ENCODE assay signal across 12 cellular contexts in the genomic region with DNA sequence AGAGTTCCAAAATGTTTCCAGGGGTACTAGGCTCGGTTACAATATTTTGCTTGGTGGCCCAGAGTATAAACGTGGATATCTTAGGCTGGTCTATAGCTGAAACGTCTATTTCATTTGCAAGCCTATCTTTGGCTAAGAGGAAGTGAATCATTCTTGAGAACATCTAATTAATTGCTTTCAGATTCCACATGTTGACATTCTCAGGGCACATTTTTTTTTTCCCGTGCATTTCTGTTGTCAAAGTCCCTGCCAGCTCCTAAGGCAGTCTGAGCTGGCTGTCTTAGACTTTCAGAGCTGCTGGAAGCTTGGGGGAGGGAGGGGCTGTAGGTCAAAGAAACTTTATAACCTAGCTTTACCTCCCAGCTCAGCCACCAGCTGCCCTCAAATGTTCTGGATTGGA. TPM values are rescaled to one million over a fixed set of nuclear protein-coding genes. Genes with fewer than 3 reads are reported as not detected.
A peak's percentile ranks its signal among the peaks of the same experiment; 100 is the strongest.
DNase-seq lines count a peak whose midpoint lies in the region; ATAC-seq and TF ChIP-seq lines count a peak whose summit lies in the region.
"Had no signal": no experiment of that assay in that cellular context is flagged by ENCODE, and none has a peak within 500 bp of the region (broad histone marks: within the 10 kb centered on the region; RNA-seq: fewer than 3 reads in every experiment).

No MANE protein-coding gene starts in this region.

- TF ChIP-seq POLR2A in IMR-90 (IDR thresholded peaks at IDR 0.05; ENCODE audit: low read depth, low read length), result no peak

- H3K27me3 ChIP-seq in IMR-90 (ENCODE audit: control insufficient read depth, insufficient read depth, low read length) (peaks cover 7% of the 10 kb centered on the region; the same call in 1 of the 2 replicates), kidney epithelial cell (ENCODE audit: control insufficient read depth, insufficient read depth, low read length) (peaks cover under 1% of the 10 kb centered on the region)

- H3K9me1 ChIP-seq in IMR-90 (ENCODE audit: insufficient read depth, low read length), result no peaks in the 10 kb centered on the region; the same call in 1 of the 2 replicates

- CTCF ChIA-PET in IMR-90 (lab: Yijun Ruan, JAX), result interaction anchor here (0.7 to 4.0 kb wide), 6 partner anchors 9 to 200 kb away, joined by 5 to 62 read pairs (median 10); no protein-coding TSS in a partner anchor

- no peaks in the 10 kb centered on the region for H3K36me3 ChIP-seq in IMR-90 (ENCODE audit: control insufficient read depth, insufficient read depth, low read length)
- no peaks in the 10 kb centered on the region for H3K36me3 ChIP-seq in kidney epithelial cell (ENCODE audit: control insufficient read depth, insufficient read depth, low read length)
- H3K36me3 ChIP-seq: esophagus squamous epithelium, HAP-1 had no signal

- no peak overlapping the region for H3K27ac ChIP-seq in IMR-90 (ENCODE audit: insufficient read depth, low read length)
- H3K27ac ChIP-seq: esophagus squamous epithelium had no signal

- WGBS in IMR-90 (ENCODE audit: extremely low coverage in 2 of 2, insufficient read length in 1 of 2), 2 experiments, result 0% methylated on average over 1 of the region's 4 CpGs; no CpG with 5 or more reads in 1 of the 2 experiments

- in situ Hi-C loops in Caki2 (cut with HindIII; ENCODE audit: low pct_unique_long_range_greater_than_20kb, low sequenced_read_pairs) (no loop called here), IMR-90 (cut with MboI; ENCODE audit: low sequenced_read_pairs) (no loop called here)

- peak overlapping the region; percentile 92 for H3K27ac Mint-ChIP-seq in activated naive CD8-positive, alpha-beta T cell

- H3K9me3 Mint-ChIP-seq in activated naive CD8-positive, alpha-beta T cell (ENCODE audit: low read depth), result no peaks in the 10 kb centered on the region

- DNase-seq in Caki2 (ENCODE audit: low read depth), result peak; percentile 52
- DNase-seq in IMR-90, result peak; percentile 68
- peak; percentile 26 for DNase-seq in kidney epithelial cell (ENCODE audit: low read depth)
- DNase-seq in stimulated activated CD4-positive, alpha-beta T cell treated with anti-CD3 and anti-CD28 coated beads, Interleukin-2, amount 100 ng/mL, for 48 hours, result no peak
- DNase-seq in cerebellar nuclear complex (lab: John Stamatoyannopoulos, UW), result no peak
- DNase-seq in NCI-H187 (lab: John Stamatoyannopoulos, UW), result no peak
- DNase-seq: esophagus squamous epithelium, nucleus accumbens, Right ventricle myocardium superior had no signal

- no peak overlapping the region for H3K56ac ChIP-seq in IMR-90 (ENCODE audit: extremely low read depth, insufficient read depth, low read length)

- 0 out of 3 replicates have a peak overlapping the region, but pooled peaks have one; percentile 29 for H2BK15ac ChIP-seq in IMR-90 (ENCODE audit: low read depth, low read length)

- TF ChIP-seq RAD21 in IMR-90 (IDR thresholded peaks at IDR 0.05; ENCODE audit: low read length), result no peak

- peak overlapping the region; percentile 45 for H3K4me3 Mint-ChIP-seq in activated naive CD8-positive, alpha-beta T cell

- H3K14ac ChIP-seq in IMR-90 (replicated peaks; ENCODE audit: low read depth, low read length), result peak overlapping the region; percentile 59; the same call in 1 of the 2 replicates

- H3K18ac ChIP-seq in IMR-90 (ENCODE audit: low read depth, low read length), result no peak overlapping the region; the same call in 1 of the 2 replicates

- H3K4me3 ChIP-seq in IMR-90 (ENCODE audit: insufficient read depth, low read depth, low read length), result no peak overlapping the region
- no peak overlapping the region for H3K4me3 ChIP-seq in kidney epithelial cell (ENCODE audit: low read depth, low read length)
- H3K4me3 ChIP-seq: esophagus squamous epithelium, HAP-1 had no signal

- H3K27me3 Mint-ChIP-seq in activated naive CD8-positive, alpha-beta T cell, result no peaks in the 10 kb centered on the region

- H4K8ac ChIP-seq in IMR-90 (ENCODE audit: low read depth in 2 of 2, low read length in 2 of 2), result peak overlapping the region in 1 of 2 experiments; percentile 29; a peak in 1 of 4 replicates

- no TSS peak for BruUV-seq in IMR-90 (replicated peaks; lab: Mats Ljungman, UMichigan)

- H4K91ac ChIP-seq in IMR-90 (ENCODE audit: insufficient read depth, low read depth, low read length), result no peak overlapping the region

- H3K36me3 Mint-ChIP-seq in activated naive CD8-positive, alpha-beta T cell, result no peaks in the 10 kb centered on the region

- H3K23ac ChIP-seq in IMR-90 (ENCODE audit: low read depth, low read length), result 0 out of 2 replicates have a peak overlapping the region, but pooled peaks have one; percentile 37

- dilution Hi-C loops in IMR-90 (cut with HindIII; ENCODE audit: low sequenced_read_pairs, unreplicated experiment), result no loop called here

- peak overlapping the region; percentile 41; the same call in 1 of the 2 replicates for H3K4me2 ChIP-seq in IMR-90 (ENCODE audit: low read depth, low read length)

- H2AK5ac ChIP-seq in IMR-90 (ENCODE audit: low read depth, low read length), result peak overlapping the region; percentile 13; the same call in 1 of the 2 replicates

- H3K4me1 ChIP-seq in IMR-90 (ENCODE audit: control insufficient read depth, insufficient read depth, low read length), result peaks cover 7% of the 10 kb centered on the region
- H3K4me1 ChIP-seq: HAP-1 had no signal

- H3K4me1 Mint-ChIP-seq in activated naive CD8-positive, alpha-beta T cell (ENCODE audit: low read depth), result peaks cover 12% of the 10 kb centered on the region

- POLR2A ChIA-PET in IMR-90 (lab: Charles Lee; ENCODE audit: unreplicated experiment), result interaction anchor here (1.0 kb wide), 1 partner anchor 197 kb away, joined by 3 read pairs; no protein-coding TSS in a partner anchor

- H2AK9ac ChIP-seq in IMR-90 (replicated peaks; ENCODE audit: low read depth, low read length, poor library complexity), result peak overlapping the region; percentile 76

- H2BK120ac ChIP-seq in IMR-90 (ENCODE audit: low read depth, low read length), result peak overlapping the region; percentile 50

- no peaks in the 10 kb centered on the region for H4K20me1 ChIP-seq in IMR-90 (ENCODE audit: insufficient read depth, low read length)

- TF ChIP-seq CTCF in IMR-90 (conservative IDR thresholded peaks at IDR 0.05; ENCODE audit: low read depth, low read length) (no peak), kidney epithelial cell (IDR thresholded peaks at IDR 0.05; ENCODE audit: insufficient read depth, low read length, poor library complexity, severe bottlenecking) (no peak)

- no peaks in the 10 kb centered on the region for H3K9me3 ChIP-seq in IMR-90 (ENCODE audit: control insufficient read depth, insufficient read depth, low read length)
- H3K9me3 ChIP-seq: esophagus squamous epithelium, HAP-1 had no signal

- peak overlapping the region; percentile 68 for H2BK20ac ChIP-seq in IMR-90 (ENCODE audit: low read depth, low read length)

- H2AFZ ChIP-seq in IMR-90 (replicated peaks; ENCODE audit: low read length, poor library complexity), result no peak overlapping the region

- ATAC-seq in IMR-90 (ENCODE audit: low read depth) (peak; percentile 66), HG03095 (IDR thresholded peaks at IDR 0.05; ENCODE audit: unreplicated experiment) (no peak)

- no peak overlapping the region for H2BK5ac ChIP-seq in IMR-90 (ENCODE audit: low read depth, low read length, poor library complexity, severe bottlenecking)

- intact Hi-C loops in IMR-90 (cut with micrococcal nuclease), result loop anchor here (10.0 kb wide), 3 partner anchors 471 to 699 kb away; partner anchors contain the start of gene PARL

- peak overlapping the region; percentile 69; the same call in 1 of the 2 replicates for H3K4ac ChIP-seq in IMR-90 (ENCODE audit: low read depth, low read length)

- H4K5ac ChIP-seq in IMR-90 (ENCODE audit: low read depth, low read length), result no peak overlapping the region

- H3K9ac ChIP-seq in IMR-90 (ENCODE audit: low read depth, low read length), result no peak overlapping the region

- no peaks in the 10 kb centered on the region for H3K79me1 ChIP-seq in IMR-90 (ENCODE audit: low read depth in 1 of 2, low read length in 2 of 2)

TF ChIP-seq in IMR-90, 13 proteins besides CTCF, POLR2A, EP300 and RAD21:
- TF ChIP-seq USF2 (IDR thresholded peaks at IDR 0.05; ENCODE audit: low read depth, low read length), result no peak

RNA-seq across cellular contexts. Expression of gene LAMP3, which starts 23.2 kb away (rescaled TPM):
- total RNA-seq in Caki2 (2014; rRNA removed; shearing (Covaris generic); ENCODE audit: low replicate concordance), result 0.17 and 2.1 TPM in 2 replicates
- under 0.01 TPM in 1 of 2 replicates, not detected in the other for total RNA-seq in IMR-90 (2012; rRNA removed)
- polyA plus RNA-seq in IMR-90 (2012; rRNA removed), result 0.02 and 0.03 TPM in 2 replicates
- polyA plus RNA-seq in IMR-90 (2012; cell fraction: cytosol; rRNA removed), result 0.01 TPM in 2 replicates
- polyA plus RNA-seq in IMR-90 (2012; cell fraction: nucleus; rRNA removed; ENCODE audit: low replicate concordance), result 0.09 TPM in 1 of 2 replicates, not detected in the other
- 29.3 and 31.6 TPM in 2 replicates for total RNA-seq in kidney epithelial cell
- total RNA-seq: Right ventricle myocardium superior had no signal

Comparison
In these comparisons a context has a peak if more than half of its experiments do, and no peak if none do; other contexts are left out.
1. DNase-seq: peak in Caki2 (single experiment), IMR-90 (single experiment) and kidney epithelial cell (single experiment); none in stimulated activated CD4-positive, alpha-beta T cell treated with anti-CD3 and anti-CD28 coated beads, Interleukin-2, amount 100 ng/mL, for 48 hours (0 of 2), cerebellar nuclear complex (0 of 2) and NCI-H187 (0 of 2).